In the genomic region with DNA sequence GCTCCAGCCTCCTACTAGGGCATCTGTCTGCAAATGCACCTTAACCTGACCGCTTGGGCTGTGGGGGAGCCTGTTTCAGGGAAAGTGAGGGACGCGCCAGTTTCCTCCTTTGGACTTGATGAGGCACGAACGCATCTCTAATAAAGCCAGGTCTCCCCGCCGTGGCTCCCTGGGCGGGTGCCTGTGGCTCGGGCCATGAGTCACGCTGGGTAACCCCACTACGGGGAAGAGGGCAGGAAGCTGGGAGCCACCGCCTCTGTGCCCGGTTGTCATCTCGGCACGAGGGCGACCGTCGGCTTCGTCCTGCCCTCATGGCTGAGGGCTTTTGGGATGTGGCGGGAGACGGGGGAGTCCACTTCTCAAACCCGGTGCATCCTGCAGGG, we compare ENCODE assay signal across 8 cellular contexts. TPM values are rescaled to one million over a fixed set of nuclear protein-coding genes. Genes with fewer than 3 reads are reported as not detected.
DNase-seq lines count a peak whose midpoint lies in the region; ATAC-seq and TF ChIP-seq lines count a peak whose summit lies in the region.

No MANE protein-coding gene starts in this region.

- no peak for TF ChIP-seq CTCF in thyroid gland (IDR thresholded peaks at IDR 0.05)

- H3K36me3 ChIP-seq in thyroid gland = no peaks in the 10 kb centered on the region

- no peaks in the 10 kb centered on the region for H3K9me3 Mint-ChIP-seq in naive B cell

- peaks cover 4 to 67% of the 10 kb centered on the region in 2 donors for H3K4me1 ChIP-seq in thyroid gland

- H3K36me3 Mint-ChIP-seq in naive B cell = no peaks in the 10 kb centered on the region

- H3K4me3 Mint-ChIP-seq in naive B cell = peak overlapping the region in 7 of 8 donors; percentile 37 to 89 (median 72)

- intact Hi-C loops in thyroid gland (cut with DNase I) = no loop called here

- H3K27ac ChIP-seq in substantia nigra (ENCODE audit: low read depth, low read length, poor library complexity, severe bottlenecking) (peak overlapping the region; percentile 19), thyroid gland (peak overlapping the region in 1 of 3 donors; percentile 23)

- peak overlapping the region in 3 of 6 donors; percentile 24 to 70 (median 40) for H3K27ac Mint-ChIP-seq in naive B cell

- peaks cover 0 to 5% (median 0%) of the 10 kb centered on the region in 3 donors for H3K27me3 Mint-ChIP-seq in naive B cell

- TF ChIP-seq POLR2A in thyroid gland (IDR thresholded peaks at IDR 0.05) = no peak

- no peaks in the 10 kb centered on the region for H3K27me3 ChIP-seq in thyroid gland

- H3K4me1 Mint-ChIP-seq in naive B cell = peaks cover 36 to 61% (median 55%) of the 10 kb centered on the region in 3 donors

- no peaks in the 10 kb centered on the region for H3K9me3 ChIP-seq in thyroid gland

- peak; percentile 48 to 83 (median 60) for DNase-seq in T-helper 1 cell
- DNase-seq in activated naive CD4-positive, alpha-beta T cell treated with Interleukin-2 at 50 U/mL for 16 hours = peak; percentile 81
- DNase-seq in naive B cell = peak; percentile 33
- no peak for DNase-seq in substantia nigra (lab: John Stamatoyannopoulos, UW)
- no peak for DNase-seq in thyroid gland
- DNase-seq in NCI-H1092 (lab: John Stamatoyannopoulos, UW) = no peak

- WGBS in thyroid gland, 2 donors = 65 to 69% methylated on average over 6 to 21 of the region's 22 CpGs

- no peak overlapping the region for H3K4me3 ChIP-seq in thyroid gland (replicated peaks in 1 of 3)

- ATAC-seq in naive B cell (ENCODE audit: low read depth in 2 of 2) (peak; percentile 24 to 30), GM18909 (IDR thresholded peaks at IDR 0.05; ENCODE audit: poor library complexity, unreplicated experiment) (no peak), HG03521 (IDR thresholded peaks at IDR 0.05; ENCODE audit: unreplicated experiment) (no peak)

RNA-seq across cellular contexts. Expression of gene NOTCH1, which starts 12.1 kb away (rescaled TPM):
- 1 to 10 TPM in 5 of 6 donors, under 1 TPM in 1; 0.05 to 8.0 (median 2.4) TPM for polyA plus RNA-seq in naive B cell (ENCODE audit: low read depth in 6 of 6)
- total RNA-seq in thyroid gland = 10 to 100 TPM; 19.6 to 35.4 (median 23.2) TPM

RNA-seq across cellular contexts. Expression of gene SEC16A, which starts 50.9 kb away (rescaled TPM):
- 10 to 100 TPM; 10.3 to 35.2 (median 20.0) TPM for polyA plus RNA-seq in naive B cell (ENCODE audit: low read depth in 6 of 6)
- total RNA-seq in thyroid gland = 10 to 100 TPM; 47.7 to 73.8 (median 62.5) TPM

Comparison
In these comparisons a context has a peak if more than half of its experiments do, and no peak if none do; other contexts are left out.
1. DNase-seq: peak in T-helper 1 cell (5 of 5), activated naive CD4-positive, alpha-beta T cell treated with Interleukin-2 at 50 U/mL for 16 hours (single experiment) and naive B cell (single experiment); none in substantia nigra (0 of 49), thyroid gland (0 of 2) and NCI-H1092 (single experiment).
2. ATAC-seq: peak in naive B cell (2 of 2); none in GM18909 (single experiment) and HG03521 (single experiment).